2 cellular contexts compared by ENCODE assay signal in genomic region chr5:53019320-53019719, GRCh38.
TF ChIP-seq lines count a peak whose summit lies in the region.

No MANE protein-coding gene starts in this region.

TF ChIP-seq in K562, 482 proteins besides CTCF, POLR2A, EP300 and RAD21 (continued from another document and continues in another):
- TF ChIP-seq ZNF318 (IDR thresholded peaks at IDR 0.05; ENCODE audit: borderline replicate concordance in 1 of 2, low read depth in 1 of 2) (no peak), ZNF511 (CRISPR knock-in tag; IDR thresholded peaks at IDR 0.05) (no peak), CHD2 (IDR thresholded peaks at IDR 0.05; ENCODE audit: low read depth, low read length) (no peak), SMARCA4 (IDR thresholded peaks at IDR 0.05) (peak; percentile 80; the same call in 1 of the 2 replicates), ZNF778 (CRISPR knock-in tag; IDR thresholded peaks at IDR 0.05) (no peak), TBL1XR1 (IDR thresholded peaks at IDR 0.05; ENCODE audit: low read length in 2 of 2) (no peak), THRAP3 (IDR thresholded peaks at IDR 0.05; ENCODE audit: borderline replicate concordance) (no peak), MED1 (CRISPR knock-in tag; IDR thresholded peaks at IDR 0.05; ENCODE audit: borderline replicate concordance) (no peak), FOXM1 (IDR thresholded peaks at IDR 0.05; ENCODE audit: low read depth) (no peak), FOXM1 (CRISPR knock-in tag; IDR thresholded peaks at IDR 0.05; ENCODE audit: low read depth) (no peak), GTF2A2 (tag; IDR thresholded peaks at IDR 0.05) (no peak), TFE3 (CRISPR knock-in tag; IDR thresholded peaks at IDR 0.05) (no peak), FOXP1 (CRISPR knock-in tag; IDR thresholded peaks at IDR 0.05) (no peak), STAT5B (CRISPR knock-in tag; IDR thresholded peaks at IDR 0.05) (no peak), XRCC3 (IDR thresholded peaks at IDR 0.05) (no peak), CCAR2 (IDR thresholded peaks at IDR 0.05; ENCODE audit: low read depth, low read length) (no peak), GATA2 (CRISPR knock-in tag; IDR thresholded peaks at IDR 0.05) (no peak), DACH1 (IDR thresholded peaks at IDR 0.05; ENCODE audit: partially characterized antibody) (no peak), DPF2 (IDR thresholded peaks at IDR 0.05) (peak; percentile 79), SPI1 (IDR thresholded peaks at IDR 0.05; ENCODE audit: borderline replicate concordance, low read depth, low read length) (no peak)

TF ChIP-seq in HepG2, 621 proteins besides CTCF, POLR2A, EP300 and RAD21 (continued from another document):
- TF ChIP-seq FOXP4 (CRISPR knock-in tag; IDR thresholded peaks at IDR 0.05) = peak; percentile 32; the same call in 1 of the 2 replicates
- 0 out of 2 replicates have a peak, but pooled peaks have one; percentile 15 for TF ChIP-seq KAT8 (CRISPR knock-in tag; IDR thresholded peaks at IDR 0.05)
- TF ChIP-seq FOSL2 (CRISPR knock-in tag; IDR thresholded peaks at IDR 0.05) = peak; percentile 98
- TF ChIP-seq CBX5 (CRISPR knock-in tag; IDR thresholded peaks at IDR 0.05; ENCODE audit: borderline replicate concordance) = peak; percentile 34; the same call in 1 of the 2 replicates
- peak; percentile 79; the same call in 1 of the 2 replicates for TF ChIP-seq ZMYM2 (CRISPR knock-in tag; IDR thresholded peaks at IDR 0.05)
- peak; percentile 49 for TF ChIP-seq NCOA2 (CRISPR knock-in tag; IDR thresholded peaks at IDR 0.05)
- peak; percentile 49; the same call in 1 of the 2 replicates for TF ChIP-seq SAP130 (CRISPR knock-in tag; IDR thresholded peaks at IDR 0.05; ENCODE audit: low read depth)
- TF ChIP-seq RARA (CRISPR knock-in tag; IDR thresholded peaks at IDR 0.05) = peak; percentile 31; the same call in 1 of the 2 replicates
- 0 out of 2 replicates have a peak, but pooled peaks have one; percentile 34 for TF ChIP-seq TFE3 (CRISPR knock-in tag; IDR thresholded peaks at IDR 0.05)
- TF ChIP-seq CEBPB (IDR thresholded peaks at IDR 0.05; ENCODE audit: borderline replicate concordance, low read depth, low read length) = peak; percentile 53; the same call in 1 of the 2 replicates
- TF ChIP-seq SP2 (CRISPR knock-in tag; IDR thresholded peaks at IDR 0.05) = no peak
- no peak for TF ChIP-seq MIXL1 (CRISPR knock-in tag; IDR thresholded peaks at IDR 0.05)
- TF ChIP-seq ZNF232 (CRISPR knock-in tag; IDR thresholded peaks at IDR 0.05; ENCODE audit: borderline replicate concordance) = no peak
- 0 out of 2 replicates have a peak, but pooled peaks have one; percentile 51 for TF ChIP-seq IKZF5 (CRISPR knock-in tag; IDR thresholded peaks at IDR 0.05)
- TF ChIP-seq ARID5B (CRISPR knock-in tag; IDR thresholded peaks at IDR 0.05) = peak; percentile 82
- peak; percentile 56 for TF ChIP-seq CEBPG (CRISPR knock-in tag; IDR thresholded peaks at IDR 0.05)
- TF ChIP-seq SOX5 (CRISPR knock-in tag; IDR thresholded peaks at IDR 0.05; ENCODE audit: borderline replicate concordance) = peak; percentile 61; the same call in 1 of the 2 replicates
- peak; percentile 74 for TF ChIP-seq ARID3A (IDR thresholded peaks at IDR 0.05; ENCODE audit: low read depth, low read length)
- TF ChIP-seq HDAC1 (CRISPR knock-in tag; IDR thresholded peaks at IDR 0.05) = peak; percentile 27; the same call in 1 of the 2 replicates
- TF ChIP-seq JUNB (CRISPR knock-in tag; IDR thresholded peaks at IDR 0.05; ENCODE audit: borderline replicate concordance) = peak; percentile 83
- TF ChIP-seq GABPB1 (CRISPR knock-in tag; IDR thresholded peaks at IDR 0.05) = peak; percentile 35; the same call in 1 of the 2 replicates
- TF ChIP-seq ZNF282 (IDR thresholded peaks at IDR 0.05; ENCODE audit: partially characterized antibody) = no peak
- TF ChIP-seq JUN (CRISPR knock-in tag; IDR thresholded peaks at IDR 0.05) = 0 out of 2 replicates have a peak, but pooled peaks have one; percentile 49
- TF ChIP-seq TEAD3 (CRISPR knock-in tag; optimal IDR thresholded peaks at IDR 0.05; ENCODE audit: borderline replicate concordance) = peak; percentile 57
- TF ChIP-seq FOSL1 (CRISPR knock-in tag; IDR thresholded peaks at IDR 0.05; ENCODE audit: borderline replicate concordance) = peak; percentile 89
- TF ChIP-seq HDAC2 (CRISPR knock-in tag; IDR thresholded peaks at IDR 0.05) = peak; percentile 56; the same call in 1 of the 2 replicates
- peak; percentile 56; the same call in 1 of the 2 replicates for TF ChIP-seq EHMT2 (IDR thresholded peaks at IDR 0.05; ENCODE audit: borderline replicate concordance, low read depth, low read length)
- 0 out of 2 replicates have a peak, but pooled peaks have one; percentile 18 for TF ChIP-seq ARNT2 (CRISPR knock-in tag; IDR thresholded peaks at IDR 0.05; ENCODE audit: low read depth)
- TF ChIP-seq ZNF792 (CRISPR knock-in tag; IDR thresholded peaks at IDR 0.05) = peak; percentile 64; the same call in 1 of the 2 replicates
- peak; percentile 79 for TF ChIP-seq FOXA3 (CRISPR knock-in tag; IDR thresholded peaks at IDR 0.05)
- no peak for TF ChIP-seq ZZZ3 (CRISPR knock-in tag; IDR thresholded peaks at IDR 0.05; ENCODE audit: borderline replicate concordance)
- no peak for TF ChIP-seq ONECUT2 (CRISPR knock-in tag; IDR thresholded peaks at IDR 0.05)
- peak; percentile 44 for TF ChIP-seq YY1 (IDR thresholded peaks at IDR 0.05; ENCODE audit: insufficient read depth, insufficient replicate concordance, low read depth, low read length)
- TF ChIP-seq MED1 (CRISPR knock-in tag; IDR thresholded peaks at IDR 0.05) = peak; percentile 75
- 0 out of 2 replicates have a peak, but pooled peaks have one; percentile 29 for TF ChIP-seq ZGPAT (CRISPR knock-in tag; IDR thresholded peaks at IDR 0.05)
- TF ChIP-seq USF2 (IDR thresholded peaks at IDR 0.05; ENCODE audit: low read depth, low read length) = no peak
- no peak for TF ChIP-seq USF2 (CRISPR knock-in tag; IDR thresholded peaks at IDR 0.05; ENCODE audit: borderline replicate concordance)
- TF ChIP-seq ATF4 (CRISPR knock-in tag; IDR thresholded peaks at IDR 0.05) = peak in 1 of 2 experiments; percentile 72; a peak in 2 of 4 replicates
- TF ChIP-seq ZNF644 (CRISPR knock-in tag; IDR thresholded peaks at IDR 0.05; ENCODE audit: low read depth) = peak; percentile 98
- TF ChIP-seq HOXA5 (CRISPR knock-in tag; IDR thresholded peaks at IDR 0.05) = no peak
- TF ChIP-seq RCOR2 (CRISPR knock-in tag; IDR thresholded peaks at IDR 0.05) = peak; percentile 73; the same call in 1 of the 2 replicates
- no peak for TF ChIP-seq RFXAP (CRISPR knock-in tag; IDR thresholded peaks at IDR 0.05; ENCODE audit: borderline replicate concordance)
- TF ChIP-seq FOXA1 (IDR thresholded peaks at IDR 0.05) = no peak
- peak; percentile 64; the same call in 1 of the 2 replicates for TF ChIP-seq FOXA1 (CRISPR knock-in tag; IDR thresholded peaks at IDR 0.05)
